11 cellular contexts compared by ENCODE assay signal in genomic region chr1:182617075-182617429, GRCh38. TPM values are rescaled to one million over a fixed set of nuclear protein-coding genes. Genes with fewer than 3 reads are reported as not detected.
DNase-seq lines count a peak whose midpoint lies in the region; ATAC-seq and TF ChIP-seq lines count a peak whose summit lies in the region.
"Had no signal": no experiment of that assay in that cellular context is flagged by ENCODE, and none has a peak within 500 bp of the region (broad histone marks: within the 10 kb centered on the region; RNA-seq: fewer than 3 reads in every experiment).

No MANE protein-coding gene starts in this region.

- H3K36me3 ChIP-seq in A673 (ENCODE audit: insufficient read depth, low read length, poor library complexity, severe bottlenecking) = no peaks in the 10 kb centered on the region
- no peaks in the 10 kb centered on the region for H3K36me3 ChIP-seq in CD4-positive, alpha-beta memory T cell (ENCODE audit: insufficient read depth, low read length)
- H3K36me3 ChIP-seq: breast epithelium had no signal

- no peaks in the 10 kb centered on the region for H3K9me3 ChIP-seq in A673 (ENCODE audit: low read depth, low read length, poor library complexity, severe bottlenecking)
- H3K9me3 ChIP-seq in CD4-positive, alpha-beta memory T cell (ENCODE audit: control insufficient read depth in 1 of 2, low read length in 2 of 2) = no peaks in the 10 kb centered on the region
- H3K9me3 ChIP-seq: breast epithelium had no signal

- no peak for ATAC-seq in HG02884 (IDR thresholded peaks at IDR 0.05; ENCODE audit: unreplicated experiment)

- POLR2A ChIA-PET in A673 (lab: Charles Lee; ENCODE audit: low non-redundant PET) = interaction anchor here (0.6 to 1.8 kb wide), 2 partner anchors 12 to 16 kb away, joined by 7 to 10 read pairs; no protein-coding TSS in a partner anchor
- POLR2A ChIA-PET in CD4-positive, alpha-beta memory T cell (lab: Charles Lee; ENCODE audit: partially characterized antibody) = interaction anchor here (1.3 to 5.6 kb wide), 4 partner anchors 12 to 223 kb away, joined by 4 to 77 read pairs (median 10); partner anchors contain the start of genes DHX9 and RGS16

- no peak overlapping the region for H3K4me3 ChIP-seq in A673 (ENCODE audit: low read depth, low read length, poor library complexity, severe bottlenecking)
- no peak overlapping the region for H3K4me3 ChIP-seq in CD4-positive, alpha-beta memory T cell (ENCODE audit: low read length in 2 of 2)

- CTCF ChIA-PET in A673 (lab: Charles Lee) = interaction anchor here (0.7 kb wide), 1 partner anchor 104 kb away, joined by 4 read pairs; no protein-coding TSS in a partner anchor
- CTCF ChIA-PET in CD4-positive, alpha-beta memory T cell (lab: Charles Lee; ENCODE audit: partially characterized antibody) = interaction anchor here (0.7 to 1.9 kb wide), 5 partner anchors 12 to 166 kb away, joined by 3 to 10 read pairs (median 3); no protein-coding TSS in a partner anchor

- H3K27me3 Mint-ChIP-seq in CD4-positive, alpha-beta memory T cell = peaks cover 2 to 15% of the 10 kb centered on the region in 2 donors
- peaks cover 7% of the 10 kb centered on the region for H3K27me3 Mint-ChIP-seq in glutamatergic neuron (ENCODE audit: unreplicated experiment)

- DNase-seq in A673 (ENCODE audit: low spot score) (no peak), NCI-H774 (lab: John Stamatoyannopoulos, UW) (peak; percentile 47), glutamatergic neuron (no peak), cerebellar cortex (ENCODE audit: low spot score) (no peak), NOMO-1 (lab: John Stamatoyannopoulos, UW; ENCODE audit: unreplicated experiment in 2 of 2) (no peak), A172 (ENCODE audit: low spot score) (no peak)
- DNase-seq in CD4-positive, alpha-beta memory T cell = no peak
- DNase-seq: NCI-H2081 treated with DMSO at 0.1 percent for 48 hours; stimulated activated CD4-positive, alpha-beta T cell treated with anti-CD3 and anti-CD28 coated beads, Interleukin-2, amount 100 ng/mL, for 48 hours had no signal

- peaks cover 30 to 47% (median 33%) of the 10 kb centered on the region in 4 donors for H3K4me1 Mint-ChIP-seq in CD4-positive, alpha-beta memory T cell
- peaks cover 54% of the 10 kb centered on the region for H3K4me1 Mint-ChIP-seq in glutamatergic neuron (ENCODE audit: low read depth, unreplicated experiment)

- TF ChIP-seq CTCF in A673 (conservative IDR thresholded peaks at IDR 0.05; ENCODE audit: low read depth, low read length) (no peak), glutamatergic neuron (IDR thresholded peaks at IDR 0.05; ENCODE audit: partially characterized antibody, unreplicated experiment) (no peak)

- H3K27ac Mint-ChIP-seq in CD4-positive, alpha-beta memory T cell = peak overlapping the region; percentile 48 to 96 (median 93)
- peak overlapping the region; percentile 54 for H3K27ac Mint-ChIP-seq in glutamatergic neuron (ENCODE audit: unreplicated experiment)

- peak overlapping the region; percentile 100 for H3K27ac ChIP-seq in A673 (ENCODE audit: low read depth, low read length, poor library complexity, severe bottlenecking)
- H3K27ac ChIP-seq in CD4-positive, alpha-beta memory T cell (ENCODE audit: low read depth, low read length) = no peak overlapping the region

- peaks cover 60% of the 10 kb centered on the region for H3K4me1 ChIP-seq in A673 (ENCODE audit: insufficient read depth, low read length, poor library complexity, severe bottlenecking)
- H3K4me1 ChIP-seq in CD4-positive, alpha-beta memory T cell (ENCODE audit: insufficient read depth, low read length) = peaks cover 41% of the 10 kb centered on the region

- no peaks in the 10 kb centered on the region for H3K27me3 ChIP-seq in A673 (replicated peaks; ENCODE audit: insufficient read depth, low read depth, low read length, poor library complexity)
- no peaks in the 10 kb centered on the region for H3K27me3 ChIP-seq in CD4-positive, alpha-beta memory T cell (ENCODE audit: insufficient read depth, low read length)
- H3K27me3 ChIP-seq: breast epithelium had no signal

- intact Hi-C loops in A673 (cut with micrococcal nuclease; ENCODE audit: unreplicated experiment) = no loop called here
- intact Hi-C loops in CD4-positive, alpha-beta memory T cell (cut with micrococcal nuclease) = loop anchor here (5.0 kb wide), 2 partner anchors 165 to 220 kb away; partner anchors contain the start of gene DHX9

- H3K9me3 Mint-ChIP-seq in CD4-positive, alpha-beta memory T cell = peaks cover 0 to 11% (median 8%) of the 10 kb centered on the region in 8 donors
- H3K9me3 Mint-ChIP-seq in glutamatergic neuron (ENCODE audit: unreplicated experiment) = peaks cover 8% of the 10 kb centered on the region

- BruUV-seq in A673 (replicated peaks; lab: Mats Ljungman, UMichigan) = no TSS peak

- peak overlapping the region; percentile 3 to 87 (median 66) for H3K4me3 Mint-ChIP-seq in CD4-positive, alpha-beta memory T cell
- peak overlapping the region; percentile 36 for H3K4me3 Mint-ChIP-seq in glutamatergic neuron (ENCODE audit: unreplicated experiment)

- H3K36me3 Mint-ChIP-seq in CD4-positive, alpha-beta memory T cell = peaks cover 3% of the 10 kb centered on the region in 2 donors
- H3K36me3 Mint-ChIP-seq in glutamatergic neuron (ENCODE audit: unreplicated experiment) = peaks cover 5% of the 10 kb centered on the region

RNA-seq across cellular contexts. Expression of gene RGS16, which starts 12.9 kb away (rescaled TPM):
- total RNA-seq in A673 (2021) (22.1 and 23.1 TPM in 2 replicates), glutamatergic neuron (ENCODE audit: unreplicated experiment) (37.2 TPM)
- total RNA-seq in CD4-positive, alpha-beta memory T cell = 1 to 10 TPM; 1.3 to 1.4 TPM
- 1 to 10 TPM; 2.8 to 3.7 TPM for polyA plus RNA-seq in CD4-positive, alpha-beta memory T cell
- 12.8 and 23.4 TPM in 2 replicates for total RNA-seq in A172 (2014; rRNA removed; shearing (Covaris generic))

RNA-seq across cellular contexts. Expression of gene RNASEL, which starts 28.0 kb away (rescaled TPM):
- total RNA-seq in A673 (2021) (3.2 and 3.3 TPM in 2 replicates), glutamatergic neuron (ENCODE audit: unreplicated experiment) (1.3 TPM)
- total RNA-seq in CD4-positive, alpha-beta memory T cell = 10 to 100 TPM; 33.9 to 35.4 TPM
- polyA plus RNA-seq in CD4-positive, alpha-beta memory T cell = 10 to 100 TPM in 1 of 2 donors, 1 to 10 TPM in 1; 4.5 to 11.6 TPM
- total RNA-seq in A172 (2014; rRNA removed; shearing (Covaris generic)) = 14.6 and 16.7 TPM in 2 replicates
